ENCODE assay signal across 8 cellular contexts in the genomic region with DNA sequence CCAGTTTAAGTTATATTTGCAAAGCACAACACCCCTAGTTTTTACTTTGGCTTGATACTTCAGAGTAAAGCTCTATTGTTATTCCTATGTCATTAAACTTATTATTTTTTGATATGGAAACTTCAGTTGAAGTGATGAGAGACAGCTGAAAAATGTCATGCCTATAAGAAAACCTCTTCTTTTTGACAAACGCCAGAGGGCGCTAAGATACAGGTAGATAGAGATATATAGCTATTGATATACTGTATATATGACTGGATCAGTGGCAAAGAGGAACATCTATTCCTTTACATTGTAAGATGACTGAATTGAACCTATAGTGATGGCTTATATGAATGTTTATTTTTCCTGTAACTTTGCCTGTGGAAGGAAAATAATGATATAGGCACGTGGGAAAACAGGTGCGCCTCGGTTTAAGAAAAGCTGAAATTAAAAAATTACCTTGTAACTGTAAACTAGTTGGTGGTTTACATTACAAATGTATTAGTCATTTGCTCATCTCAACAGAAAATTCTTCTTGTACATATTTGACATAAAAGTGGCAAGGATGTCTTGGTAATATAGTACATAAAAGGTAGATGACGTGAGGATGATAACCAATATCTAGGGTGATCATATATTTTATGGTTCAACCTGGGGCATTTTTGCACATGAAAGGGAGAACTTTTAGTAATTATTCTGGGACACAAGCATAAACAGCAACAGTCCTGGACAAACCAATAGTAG.
A peak's percentile ranks its signal among the peaks of the same experiment; 100 is the strongest.
DNase-seq lines count a peak whose midpoint lies in the region; ATAC-seq and FAIRE-seq lines count a peak whose summit lies in the region.

No MANE protein-coding gene starts in this region.

- FAIRE-seq in endometrium (lab: Jason Lieb, UNC), result peak; percentile 92

- ATAC-seq in GM18502 (IDR thresholded peaks at IDR 0.05; ENCODE audit: poor library complexity, unreplicated experiment), result peak; percentile 91
- ATAC-seq in HG03025 (IDR thresholded peaks at IDR 0.05; ENCODE audit: low FRiP score, unreplicated experiment), result peak; percentile 79

- peak; percentile 46 for DNase-seq in AG20443 (ENCODE audit: low spot score)
- DNase-seq in NCI-H2081 treated with DMSO at 0.1 percent for 48 hours (lab: John Stamatoyannopoulos, UW), result peak; percentile 27
- DNase-seq in T-helper 22 cell (ENCODE audit: low read depth), result peak; percentile 14
- DNase-seq in mucosa of gallbladder (ENCODE audit: low spot score), result peak; percentile 51
- peak; percentile 62 for DNase-seq in ureter (ENCODE audit: low spot score)

Comparison
In these comparisons a context has a peak if more than half of its experiments do, and no peak if none do; other contexts are left out.
1. Peak in every context shown above with its lines: DNase-seq and ATAC-seq.